In genomic region chr1:53517109-53517508, GRCh38 we compare ENCODE assay signal across 16 cellular contexts. TPM values are rescaled to one million over a fixed set of nuclear protein-coding genes. Genes with fewer than 3 reads are reported as not detected.
DNase-seq lines count a peak whose midpoint lies in the region; ATAC-seq and TF ChIP-seq lines count a peak whose summit lies in the region.
"Had no signal": no experiment of that assay in that cellular context is flagged by ENCODE, and none has a peak within 500 bp of the region (broad histone marks: within the 10 kb centered on the region; RNA-seq: fewer than 3 reads in every experiment).

No MANE protein-coding gene starts in this region.

- H3K9me3 Mint-ChIP-seq in WTC11, result no peaks in the 10 kb centered on the region
- H3K9me3 Mint-ChIP-seq in glutamatergic neuron (ENCODE audit: unreplicated experiment), result peaks cover 4% of the 10 kb centered on the region
- H3K9me3 Mint-ChIP-seq: CD8-positive, alpha-beta memory T cell had no signal

- H3K4me3 Mint-ChIP-seq in WTC11 (no peak overlapping the region), glutamatergic neuron (ENCODE audit: unreplicated experiment) (no peak overlapping the region)
- H3K4me3 Mint-ChIP-seq: CD8-positive, alpha-beta memory T cell had no signal

- no peak overlapping the region for H3K4me3 ChIP-seq in right atrium auricular region
- H3K4me3 ChIP-seq: BLaER1 had no signal

- ATAC-seq in Right ventricle myocardium inferior, result no peak
- ATAC-seq in WTC11, result peak; percentile 61
- ATAC-seq in HG02763 (IDR thresholded peaks at IDR 0.05; ENCODE audit: unreplicated experiment), result no peak
- no peak for ATAC-seq in HG03025 (IDR thresholded peaks at IDR 0.05; ENCODE audit: low FRiP score, unreplicated experiment)
- ATAC-seq in stimulated activated naive CD8-positive, alpha-beta T cell treated with anti-CD3 and anti-CD28 coated beads, Interleukin-15, Interleukin-2, amounts not matched to agents 100 U/mL and 50 U/mL, for 24 hours, result no peak

- no peaks in the 10 kb centered on the region for H3K36me3 ChIP-seq in right atrium auricular region
- H3K36me3 ChIP-seq: BLaER1 had no signal

- CTCF ChIA-PET in WTC11 (lab: Charles Lee), result interaction anchor here (0.6 to 3.9 kb wide), 3 partner anchors 31 to 354 kb away, joined by 3 to 20 read pairs (median 5); no protein-coding TSS in a partner anchor

- intact Hi-C loops in Right ventricle myocardium inferior (cut with DNase I), result no loop called here

- H3K27me3 ChIP-seq in right atrium auricular region, result no peaks in the 10 kb centered on the region
- H3K27me3 ChIP-seq: BLaER1 had no signal

- peak; percentile 22 for DNase-seq in Right ventricle myocardium inferior (ENCODE audit: missing footprints)
- DNase-seq in right atrium auricular region (ENCODE audit: low spot score), result no peak
- no peak for DNase-seq in WTC11 (ENCODE audit: low spot score)
- DNase-seq in glutamatergic neuron, result no peak
- DNase-seq in stimulated activated naive CD8-positive, alpha-beta T cell treated with anti-CD3 and anti-CD28 coated beads, Interleukin-15, Interleukin-2, amounts not matched to agents 100 U/mL and 50 U/mL, for 24 hours, result no peak
- DNase-seq: 8988T; AML-193; Caco-2; CD8-positive, alpha-beta memory T cell; DND-41; GDM1 had no signal

- H3K27ac ChIP-seq in right atrium auricular region, result no peak overlapping the region
- H3K27ac ChIP-seq: BLaER1 had no signal

- H3K4me1 ChIP-seq in right atrium auricular region, result peaks cover 0 to 16% of the 10 kb centered on the region in 2 donors

- no peaks in the 10 kb centered on the region for H3K36me3 Mint-ChIP-seq in WTC11
- H3K36me3 Mint-ChIP-seq in glutamatergic neuron (ENCODE audit: unreplicated experiment), result no peaks in the 10 kb centered on the region
- H3K36me3 Mint-ChIP-seq: CD8-positive, alpha-beta memory T cell had no signal

- H3K27ac Mint-ChIP-seq in WTC11 (no peak overlapping the region), glutamatergic neuron (ENCODE audit: unreplicated experiment) (peak overlapping the region; percentile 89)
- H3K27ac Mint-ChIP-seq: CD8-positive, alpha-beta memory T cell had no signal

- H3K4me1 Mint-ChIP-seq in WTC11 (0 out of 2 replicates have a peak, but pooled peaks cover 8% of the 10 kb centered on the region), glutamatergic neuron (ENCODE audit: low read depth, unreplicated experiment) (peaks cover 43% of the 10 kb centered on the region)
- H3K4me1 Mint-ChIP-seq: CD8-positive, alpha-beta memory T cell had no signal

- POLR2A ChIA-PET in WTC11 (lab: Charles Lee), result no interaction called here

- no peaks in the 10 kb centered on the region for H3K9me3 ChIP-seq in right atrium auricular region
- H3K9me3 ChIP-seq: BLaER1, Caco-2 had no signal

- no peak for TF ChIP-seq CTCF in right atrium auricular region (IDR thresholded peaks at IDR 0.05)
- no peak for TF ChIP-seq CTCF in WTC11 (IDR thresholded peaks at IDR 0.05)
- no peak for TF ChIP-seq CTCF in glutamatergic neuron (IDR thresholded peaks at IDR 0.05; ENCODE audit: partially characterized antibody, unreplicated experiment)

- no peaks in the 10 kb centered on the region for H3K27me3 Mint-ChIP-seq in WTC11 (ENCODE audit: low read depth)
- peaks cover 3% of the 10 kb centered on the region for H3K27me3 Mint-ChIP-seq in glutamatergic neuron (ENCODE audit: unreplicated experiment)
- H3K27me3 Mint-ChIP-seq: CD8-positive, alpha-beta memory T cell had no signal

TF ChIP-seq in WTC11, 78 proteins besides CTCF, POLR2A, EP300 and RAD21:
- no peak for TF ChIP-seq CREM (CRISPR knock-in tag; IDR thresholded peaks at IDR 0.05)
- TF ChIP-seq ZNF532 (CRISPR knock-in tag; IDR thresholded peaks at IDR 0.05; ENCODE audit: borderline replicate concordance), result no peak
- no peak for TF ChIP-seq ZNF396 (CRISPR knock-in tag; IDR thresholded peaks at IDR 0.05; ENCODE audit: borderline replicate concordance)
- no peak for TF ChIP-seq FOXK1 (CRISPR knock-in tag; IDR thresholded peaks at IDR 0.05)

RNA-seq across cellular contexts. Expression of gene DMRTB1, which starts 57.9 kb away (rescaled TPM):
- total RNA-seq in Right ventricle myocardium inferior (not detected), right atrium auricular region (not detected), WTC11 (2021) (0.16 to 0.18 TPM (median 0.17 TPM) in 3 replicates), glutamatergic neuron (ENCODE audit: unreplicated experiment) (not detected)
- total RNA-seq: Caco-2; CD8-positive, alpha-beta memory T cell; H4; HT1080 had no signal
